ENCODE assay signal across 8 cellular contexts in the genomic region with DNA sequence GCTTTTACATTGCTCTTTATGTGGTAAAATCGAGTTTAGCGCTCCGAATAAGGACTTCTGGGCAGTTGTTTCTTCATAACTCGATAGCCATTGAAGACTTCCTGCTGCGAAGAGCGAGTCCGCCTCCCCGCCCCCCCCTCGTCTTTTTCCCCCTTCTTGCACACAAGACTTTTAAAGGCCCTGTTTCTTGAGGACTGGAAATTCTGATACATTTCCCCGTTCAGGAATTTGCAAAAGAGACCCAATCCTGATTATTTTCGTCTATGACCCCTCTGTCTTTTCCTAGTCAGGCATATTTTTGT. TPM values are rescaled to one million over a fixed set of nuclear protein-coding genes. Genes with fewer than 3 reads are reported as not detected.
DNase-seq lines count a peak whose midpoint lies in the region; ATAC-seq lines count a peak whose summit lies in the region.

No MANE protein-coding gene starts in this region.

- H3K9me3 ChIP-seq in ES-I3 (ENCODE audit: control insufficient read depth, insufficient read depth, low read length), result no peaks in the 10 kb centered on the region

- H3K27me3 Mint-ChIP-seq in dendritic cell treated with granulocyte-macrophage colony-stimulating factor and Interleukin-4, amounts not matched to agents 40 ng/mL and 50 ng/mL, for 4 days, result no peaks in the 10 kb centered on the region

- peaks cover 38% of the 10 kb centered on the region for H3K4me1 Mint-ChIP-seq in dendritic cell treated with granulocyte-macrophage colony-stimulating factor and Interleukin-4, amounts not matched to agents 40 ng/mL and 50 ng/mL, for 4 days (ENCODE audit: low read depth)

- H3K36me3 ChIP-seq in ES-I3 (ENCODE audit: insufficient read depth, low read length), result peaks cover 6% of the 10 kb centered on the region

- ATAC-seq in HG02852 (IDR thresholded peaks at IDR 0.05; ENCODE audit: unreplicated experiment), result no peak

- peak overlapping the region; percentile 65 for H3K9ac ChIP-seq in ES-I3 (ENCODE audit: low read depth, low read length)

- H3K9me3 Mint-ChIP-seq in dendritic cell treated with granulocyte-macrophage colony-stimulating factor and Interleukin-4, amounts not matched to agents 40 ng/mL and 50 ng/mL, for 4 days, result no peaks in the 10 kb centered on the region

- DNase-seq in OCI-M1 (lab: John Stamatoyannopoulos, UW) (peak; percentile 90), myocyte (ENCODE audit: low read depth) (peak; percentile 66), DMS153 treated with DMSO at 0.1 percent for 48 hours (lab: John Stamatoyannopoulos, UW; ENCODE audit: unreplicated experiment) (no peak), kidney tubule cell (ENCODE audit: low spot score) (no peak), iPS-NIHi7 (ENCODE audit: extremely low spot score) (no peak)

- H3K4me3 Mint-ChIP-seq in dendritic cell treated with granulocyte-macrophage colony-stimulating factor and Interleukin-4, amounts not matched to agents 40 ng/mL and 50 ng/mL, for 4 days, result peak overlapping the region; percentile 99

- intact Hi-C loops in dendritic cell treated with granulocyte-macrophage colony-stimulating factor and Interleukin-4, amounts not matched to agents 40 ng/mL and 50 ng/mL, for 4 days (cut with micrococcal nuclease), result loop anchor here (10.0 kb wide), 1 partner anchor 99 kb away; no protein-coding TSS in a partner anchor

- peaks cover 49% of the 10 kb centered on the region for H3K36me3 Mint-ChIP-seq in dendritic cell treated with granulocyte-macrophage colony-stimulating factor and Interleukin-4, amounts not matched to agents 40 ng/mL and 50 ng/mL, for 4 days (ENCODE audit: low read depth)

- H3K27ac Mint-ChIP-seq in dendritic cell treated with granulocyte-macrophage colony-stimulating factor and Interleukin-4, amounts not matched to agents 40 ng/mL and 50 ng/mL, for 4 days, result peak overlapping the region; percentile 100

- H3K4me1 ChIP-seq in ES-I3 (ENCODE audit: insufficient read depth, low read length), result peaks cover 18% of the 10 kb centered on the region

RNA-seq across cellular contexts. Expression of gene CITED2, which starts 1.6 kb away (rescaled TPM):
- 201 and 218 TPM in 2 replicates for total RNA-seq in myocyte
- polyA plus RNA-seq in myocyte (2012), result 129 TPM

Comparison
In these comparisons a context has a peak if more than half of its experiments do, and no peak if none do; other contexts are left out.
1. DNase-seq: peak in OCI-M1 (single experiment) and myocyte (single experiment); none in DMS153 treated with DMSO at 0.1 percent for 48 hours (single experiment), kidney tubule cell (single experiment) and iPS-NIHi7 (single experiment).